ENCODE assay signal across 8 cellular contexts in the genomic region with DNA sequence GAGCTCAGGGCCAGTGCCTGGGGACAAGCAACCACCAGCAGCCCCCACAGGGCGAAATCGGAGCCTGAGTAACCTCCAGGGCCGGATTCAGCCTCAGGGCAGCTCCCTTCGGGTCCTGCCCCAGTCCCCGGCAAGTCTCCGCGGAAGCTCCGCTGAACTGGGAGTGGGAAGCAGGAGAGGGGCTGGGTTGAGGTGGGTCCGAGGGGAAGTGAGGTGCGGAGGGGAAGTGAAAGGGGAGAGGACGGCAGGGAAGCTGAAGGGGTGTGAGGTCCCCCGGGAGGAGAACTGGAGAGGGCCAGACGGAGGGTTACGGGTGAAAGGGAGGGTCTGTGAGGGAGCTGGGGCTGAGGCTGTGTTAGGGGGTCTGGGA. TPM values are rescaled to one million over a fixed set of nuclear protein-coding genes. Genes with fewer than 3 reads are reported as not detected.
DNase-seq lines count a peak whose midpoint lies in the region; ATAC-seq and TF ChIP-seq lines count a peak whose summit lies in the region.

No MANE protein-coding gene starts in this region.

- H3K27ac Mint-ChIP-seq in Caco-2 (ENCODE audit: unreplicated experiment), result no peak overlapping the region
- H3K27ac Mint-ChIP-seq in endodermal cell, result no peak overlapping the region

- H3K36me3 ChIP-seq in Caco-2 (ENCODE audit: control insufficient read depth, insufficient read depth, low read length) (no peaks in the 10 kb centered on the region), endodermal cell (ENCODE audit: control insufficient read depth, insufficient read depth, low read length) (no peaks in the 10 kb centered on the region), ovary (no peaks in the 10 kb centered on the region)

- BruUV-seq in Caco-2 (replicated peaks; lab: Mats Ljungman, UMichigan), result no TSS peak

- no peak for DNase-seq in Caco-2
- DNase-seq in NB4 (ENCODE audit: low read depth), result peak; percentile 38
- DNase-seq in endodermal cell, result peak; percentile 72
- no peak for DNase-seq in ovary
- DNase-seq in GF-D8 (lab: John Stamatoyannopoulos, UW), result no peak
- no peak for DNase-seq in mesenteric fat pad (ENCODE audit: low spot score)

- TF ChIP-seq POLR2A in NB4 (IDR thresholded peaks at IDR 0.05; ENCODE audit: extremely low read depth, insufficient read length) (no peak), ovary (IDR thresholded peaks at IDR 0.05) (no peak)

- ATAC-seq in HG02884 (IDR thresholded peaks at IDR 0.05; ENCODE audit: unreplicated experiment), result no peak
- no peak for ATAC-seq in GM19452 (IDR thresholded peaks at IDR 0.05; ENCODE audit: unreplicated experiment)

- no peak for TF ChIP-seq CTCF in Caco-2 (IDR thresholded peaks at IDR 0.05; ENCODE audit: insufficient read depth in 1 of 2, low read depth in 1 of 2, low read length in 1 of 2, severe bottlenecking in 1 of 2, unreplicated experiment in 1 of 2)
- TF ChIP-seq CTCF in NB4 (IDR thresholded peaks at IDR 0.05; ENCODE audit: low read depth, low read length), result no peak
- TF ChIP-seq CTCF in endodermal cell (conservative IDR thresholded peaks at IDR 0.05), result no peak
- TF ChIP-seq CTCF in ovary (IDR thresholded peaks at IDR 0.05), result no peak

- CTCF ChIA-PET in Caco-2 (lab: Charles Lee), result no interaction called here

- peak overlapping the region; percentile 55 for H3K4me3 Mint-ChIP-seq in Caco-2 (ENCODE audit: unreplicated experiment)
- peak overlapping the region; percentile 61 for H3K4me3 Mint-ChIP-seq in endodermal cell

- H3K9ac ChIP-seq in endodermal cell (ENCODE audit: extremely low read depth, low read length, poor library complexity, severe bottlenecking), result no peak overlapping the region

- H3K36me3 Mint-ChIP-seq in Caco-2 (ENCODE audit: insufficient read depth, unreplicated experiment) (no peaks in the 10 kb centered on the region), endodermal cell (ENCODE audit: low read depth) (no peaks in the 10 kb centered on the region)

- POLR2A ChIA-PET in Caco-2 (lab: Charles Lee), result no interaction called here

- TF ChIP-seq EP300 in ovary (IDR thresholded peaks at IDR 0.05), result no peak

- H3K4me1 Mint-ChIP-seq in Caco-2 (ENCODE audit: low read depth, unreplicated experiment) (peaks cover 6% of the 10 kb centered on the region), endodermal cell (peaks cover 12% of the 10 kb centered on the region)

- H3K4me3 ChIP-seq in Caco-2 (ENCODE audit: low read depth, low read length) (peak overlapping the region; percentile 29), NB4 (ENCODE audit: low read depth, low read length) (no peak overlapping the region), endodermal cell (ENCODE audit: low read length) (peak overlapping the region; percentile 76), ovary (peak overlapping the region; percentile 6)

- H3K9me3 ChIP-seq in Caco-2 (no peaks in the 10 kb centered on the region), endodermal cell (ENCODE audit: control insufficient read depth, low read length) (no peaks in the 10 kb centered on the region), ovary (no peaks in the 10 kb centered on the region)

- intact Hi-C loops in Caco-2 (cut with micrococcal nuclease; ENCODE audit: unreplicated experiment), result loop anchor here (1.0 kb wide), 1 partner anchor 59 kb away; no protein-coding TSS in a partner anchor
- intact Hi-C loops in ovary (cut with DNase I), result no loop called here

- H3K27me3 Mint-ChIP-seq in Caco-2 (ENCODE audit: insufficient read depth, unreplicated experiment), result peaks cover 4% of the 10 kb centered on the region
- H3K27me3 Mint-ChIP-seq in endodermal cell (ENCODE audit: insufficient read depth), result peaks cover 58% of the 10 kb centered on the region

- no peak overlapping the region for H3K27ac ChIP-seq in endodermal cell (ENCODE audit: low read depth, low read length)
- no peak overlapping the region for H3K27ac ChIP-seq in ovary

- H3K4me1 ChIP-seq in Caco-2 (peaks cover 11% of the 10 kb centered on the region), endodermal cell (ENCODE audit: control insufficient read depth, insufficient read depth, low read length) (no peaks in the 10 kb centered on the region), ovary (ENCODE audit: insufficient read depth) (peaks cover 4% of the 10 kb centered on the region)

- H3K27me3 ChIP-seq in Caco-2 (replicated peaks; ENCODE audit: control insufficient read depth, insufficient read depth, low read length) (no peaks in the 10 kb centered on the region), endodermal cell (ENCODE audit: control insufficient read depth, insufficient read depth, low read length, poor library complexity, severe bottlenecking) (peaks cover 43% of the 10 kb centered on the region), ovary (no peaks in the 10 kb centered on the region)

- WGBS in endodermal cell (ENCODE audit: insufficient coverage in 1 of 2, insufficient read length in 1 of 2), 2 experiments, result 6 to 12% methylated on average over 6 to 14 of the region's 14 CpGs
- 5 to 13% (median 6%) methylated on average over 12 to 14 of the region's 14 CpGs for WGBS in ovary, 3 donors

- H3K9me3 Mint-ChIP-seq in Caco-2 (ENCODE audit: unreplicated experiment), result no peaks in the 10 kb centered on the region
- no peaks in the 10 kb centered on the region for H3K9me3 Mint-ChIP-seq in endodermal cell

RNA-seq across cellular contexts. Expression of gene PADI2, which starts 0.6 kb away (rescaled TPM):
- total RNA-seq in Caco-2 (2022), result 0.73 and 0.84 TPM in 2 replicates
- total RNA-seq in endodermal cell, result 1 to 10 TPM; 2.0 to 2.7 TPM
- 2.3 TPM for polyA plus RNA-seq in endodermal cell (2013, experiment 1 of 2)
- polyA plus RNA-seq in endodermal cell (2013, experiment 2 of 2), result 2.4 TPM
- total RNA-seq in ovary, result 1 to 10 TPM in 3 of 7 donors, under 1 TPM in 4; 0.18 to 5.2 (median 0.55) TPM
- 1 to 10 TPM in 1 of 2 donors, under 1 TPM in 1; 0.07 to 1.2 TPM for polyA plus RNA-seq in ovary
- 4.0 TPM for total RNA-seq in mesenteric fat pad

Comparison
In these comparisons a context has a peak if more than half of its experiments do, and no peak if none do; other contexts are left out.
1. DNase-seq: peak in NB4 (single experiment) and endodermal cell (single experiment); none in Caco-2 (0 of 2), ovary (0 of 5), GF-D8 (single experiment) and mesenteric fat pad (single experiment).